Comparison of ENCODE assay signal across 15 cellular contexts in the genomic region with DNA sequence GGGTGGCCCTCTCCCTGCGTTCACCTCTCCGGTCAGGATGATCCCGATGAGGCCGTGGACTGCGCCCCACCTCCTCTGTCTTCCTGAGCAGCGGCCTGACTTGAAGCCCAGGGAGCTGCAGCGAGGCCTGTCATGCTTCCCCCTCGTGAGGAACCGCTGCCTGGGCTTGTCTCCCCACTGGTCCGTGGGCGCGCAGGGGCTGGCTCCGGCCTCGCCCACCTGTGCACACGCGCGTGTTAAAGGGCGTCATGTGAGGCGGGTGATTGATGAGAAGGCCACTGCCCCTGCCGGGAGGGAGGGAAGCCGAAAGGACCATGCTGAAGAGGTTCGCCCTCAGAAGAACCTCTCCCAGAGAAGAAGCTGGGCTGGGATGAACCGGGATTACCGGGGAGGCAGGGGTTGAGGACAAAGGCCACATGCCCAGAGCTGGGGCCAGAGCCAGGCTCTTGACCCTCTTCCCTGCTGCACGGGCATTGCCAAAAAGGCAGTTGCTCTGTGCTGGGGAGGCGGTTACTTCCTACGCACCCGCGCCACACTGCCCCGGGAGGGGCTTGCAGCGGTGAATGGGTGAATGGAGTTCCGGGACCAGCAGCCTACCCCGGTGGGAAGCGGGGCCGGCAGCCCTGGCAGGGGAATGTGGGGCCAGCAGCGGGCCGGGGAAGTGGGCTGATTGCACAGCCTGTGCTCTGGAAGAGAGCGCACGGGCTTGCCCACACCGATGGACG.
"Had no signal": no experiment of that assay in that cellular context is flagged by ENCODE, and none has a peak within 500 bp of the region (broad histone marks: within the 10 kb centered on the region; RNA-seq: fewer than 3 reads in every experiment).

No MANE protein-coding gene starts in this region.

- H3K27ac ChIP-seq: lower lobe of right lung, psoas muscle, suprapubic skin had no signal

- H3K4me1 ChIP-seq: psoas muscle had no signal

- H3K9me3 Mint-ChIP-seq: naive B cell had no signal

- H3K4me3 ChIP-seq: lower lobe of right lung, psoas muscle, suprapubic skin had no signal

- H3K36me3 Mint-ChIP-seq: naive B cell had no signal

- FAIRE-seq: astrocyte, colon, endothelial cell of umbilical vein, frontal cortex had no signal

- H3K36me3 ChIP-seq: lower lobe of right lung, suprapubic skin had no signal

- ATAC-seq: activated CD8-positive, alpha-beta T cell treated with anti-CD3 and anti-CD28 coated beads, Interleukin-2, amount 10 ng/mL, durations not matched to agents 7 days and 5 days; lower lobe of right lung; psoas muscle; sciatic nerve; stimulated activated naive CD8-positive, alpha-beta T cell treated with anti-CD3 and anti-CD28 coated beads, Interleukin-15, Interleukin-2, amounts not matched to agents 100 U/mL and 50 U/mL, for 24 hours had no signal

- DNase-seq: activated CD4-positive, alpha-beta T cell treated with anti-CD3 and anti-CD28 coated beads for 48 hours; activated CD8-positive, alpha-beta memory T cell treated with anti-CD3 and anti-CD28 coated beads, Interleukin-2, amount 50 U/mL, for 48 hours; activated CD8-positive, alpha-beta T cell treated with anti-CD3 and anti-CD28 coated beads, Interleukin-2, amount 10 ng/mL, durations not matched to agents 7 days and 5 days; lower lobe of right lung; naive B cell; nucleus accumbens; psoas muscle; stimulated activated naive CD8-positive, alpha-beta T cell treated with anti-CD3 and anti-CD28 coated beads, Interleukin-15, Interleukin-2, amounts not matched to agents 100 U/mL and 50 U/mL, for 24 hours; T-helper 1 cell had no signal

- H3K27ac Mint-ChIP-seq: activated CD8-positive, alpha-beta T cell treated with anti-CD3 and anti-CD28 coated beads, Interleukin-2, amount 10 ng/mL, durations not matched to agents 7 days and 5 days had no signal

- H3K4me3 Mint-ChIP-seq: activated CD8-positive, alpha-beta T cell treated with anti-CD3 and anti-CD28 coated beads, Interleukin-2, amount 10 ng/mL, durations not matched to agents 7 days and 5 days; naive B cell had no signal

- H3K27me3 ChIP-seq: suprapubic skin had no signal

- H3K9me3 ChIP-seq: lower lobe of right lung, psoas muscle, suprapubic skin had no signal
